ENCODE assay signal across 16 cellular contexts in genomic region chr17:44213403-44214229, GRCh38. TPM values are rescaled to one million over a fixed set of nuclear protein-coding genes. Genes with fewer than 3 reads are reported as not detected.
DNase-seq lines count a peak whose midpoint lies in the region; ATAC-seq and TF ChIP-seq lines count a peak whose summit lies in the region.
"Had no signal": no experiment of that assay in that cellular context is flagged by ENCODE, and none has a peak within 500 bp of the region (broad histone marks: within the 10 kb centered on the region; RNA-seq: fewer than 3 reads in every experiment).

No MANE protein-coding gene starts in this region.

- peaks cover 60% of the 10 kb centered on the region for H3K36me3 Mint-ChIP-seq in activated T-helper 1 cell treated with anti-CD3 and anti-CD28 coated beads, Interleukin-12 subunit alpha, Interleukin-12 subunit beta, Interleukin-2, Interleukin-4 antibody, amounts not matched to agents 30 ng/mL and 10 ng/mL and 1 ng/mL, durations not matched to agents 14 hours and 24 hours and 36 hours (ENCODE audit: low read depth)
- peaks cover 10 to 57% (median 28%) of the 10 kb centered on the region in 3 donors for H3K36me3 Mint-ChIP-seq in naive thymus-derived CD8-positive, alpha-beta T cell

- H3K9me3 ChIP-seq in BLaER1 treated with 17β-estradiol and CSF1 and Interleukin-3, amounts not matched to agents 10 nM and 100 nM (replicated peaks in 1 of 11): peaks cover 0 to 10% (median 0%) of the 10 kb centered on the region in 11 experiments; a peak in 4 of 22 replicates
- no peaks in the 10 kb centered on the region for H3K9me3 ChIP-seq in stomach
- H3K9me3 ChIP-seq: esophagus muscularis mucosa had no signal

- peaks cover 49% of the 10 kb centered on the region for H3K4me1 Mint-ChIP-seq in activated T-helper 1 cell treated with anti-CD3 and anti-CD28 coated beads, Interleukin-12 subunit alpha, Interleukin-12 subunit beta, Interleukin-2, Interleukin-4 antibody, amounts not matched to agents 30 ng/mL and 10 ng/mL and 1 ng/mL, durations not matched to agents 14 hours and 24 hours and 36 hours (ENCODE audit: low read depth)
- peaks cover 43 to 80% (median 78%) of the 10 kb centered on the region in 4 donors for H3K4me1 Mint-ChIP-seq in naive thymus-derived CD8-positive, alpha-beta T cell

- H4K20me1 ChIP-seq in BLaER1 treated with 17β-estradiol and CSF1 and Interleukin-3, amounts not matched to agents 10 nM and 100 nM: peaks cover 25 to 86% (median 75%) of the 10 kb centered on the region in 11 experiments; a peak in 18 of 22 replicates

- peak overlapping the region; percentile 62 for H3K27ac Mint-ChIP-seq in activated T-helper 1 cell treated with anti-CD3 and anti-CD28 coated beads, Interleukin-12 subunit alpha, Interleukin-12 subunit beta, Interleukin-2, Interleukin-4 antibody, amounts not matched to agents 30 ng/mL and 10 ng/mL and 1 ng/mL, durations not matched to agents 14 hours and 24 hours and 36 hours
- H3K27ac Mint-ChIP-seq in naive thymus-derived CD8-positive, alpha-beta T cell: peak overlapping the region; percentile 92 to 99 (median 98)

- no peak for TF ChIP-seq CTCF in stomach (IDR thresholded peaks at IDR 0.05)

- no peaks in the 10 kb centered on the region for H3K27me3 Mint-ChIP-seq in activated T-helper 1 cell treated with anti-CD3 and anti-CD28 coated beads, Interleukin-12 subunit alpha, Interleukin-12 subunit beta, Interleukin-2, Interleukin-4 antibody, amounts not matched to agents 30 ng/mL and 10 ng/mL and 1 ng/mL, durations not matched to agents 14 hours and 24 hours and 36 hours (ENCODE audit: insufficient read depth)
- no peaks in the 10 kb centered on the region for H3K27me3 Mint-ChIP-seq in naive thymus-derived CD8-positive, alpha-beta T cell

- H3K9ac ChIP-seq in BLaER1 treated with 17β-estradiol and CSF1 and Interleukin-3, amounts not matched to agents 10 nM and 100 nM: peak overlapping the region in 9 of 11 experiments; percentile 14 to 61 (median 48); a peak in 15 of 22 replicates
- H3K9ac ChIP-seq: GM23248 had no signal

- H3K27ac ChIP-seq in BLaER1 treated with 17β-estradiol and CSF1 and Interleukin-3, amounts not matched to agents 10 nM and 100 nM: peak overlapping the region in 4 of 11 experiments; percentile 7 to 32 (median 18); a peak in 2 of 22 replicates
- H3K27ac ChIP-seq in stomach: no peak overlapping the region
- H3K27ac ChIP-seq: esophagus muscularis mucosa, GM23248 had no signal

- peak overlapping the region in 8 of 11 experiments; percentile 18 to 95 (median 34); a peak in 12 of 22 replicates for H3K4me2 ChIP-seq in BLaER1 treated with 17β-estradiol and CSF1 and Interleukin-3, amounts not matched to agents 10 nM and 100 nM

- H3K27me3 ChIP-seq in BLaER1 treated with 17β-estradiol and CSF1 and Interleukin-3, amounts not matched to agents 10 nM and 100 nM: no peaks in the 10 kb centered on the region
- no peaks in the 10 kb centered on the region for H3K27me3 ChIP-seq in stomach

- POLR2A ChIA-PET in naive thymus-derived CD8-positive, alpha-beta T cell (lab: Charles Lee): interaction anchor here (0.6 to 20.4 kb wide), 11 partner anchors 4 to 1850 kb away, joined by 3 to 445 read pairs (median 5); partner anchors contain the start of genes ATXN7L3, SLC25A39 and UBTF

- no peak overlapping the region for H3K4me3 ChIP-seq in BLaER1 treated with 17β-estradiol and CSF1 and Interleukin-3, amounts not matched to agents 10 nM and 100 nM
- H3K4me3 ChIP-seq in stomach: no peak overlapping the region
- H3K4me3 ChIP-seq: esophagus muscularis mucosa, GM23248 had no signal

- TF ChIP-seq POLR2A in GM18951 (IDR thresholded peaks at IDR 0.05; ENCODE audit: extremely low read depth, insufficient read depth, insufficient read length) (peak; percentile 8), stomach (IDR thresholded peaks at IDR 0.05) (no peak)

- in situ Hi-C loops in GM18951 (cut with MboI; ENCODE audit: low sequenced_read_pairs, unreplicated experiment): loop anchor here (25.0 kb wide), 1 partner anchor 299 kb away; the partner anchor contains the start of gene GPATCH8

- no peak for TF ChIP-seq EP300 in stomach (IDR thresholded peaks at IDR 0.05)

- DNase-seq in activated T-helper 1 cell treated with anti-CD3 and anti-CD28 coated beads, Interleukin-12 subunit alpha, Interleukin-12 subunit beta, Interleukin-2, Interleukin-4 antibody, amounts not matched to agents 30 ng/mL and 10 ng/mL and 1 ng/mL, durations not matched to agents 14 hours and 24 hours and 36 hours (ENCODE audit: low spot score): no peak
- no peak for DNase-seq in naive thymus-derived CD8-positive, alpha-beta T cell
- no peak for DNase-seq in stomach
- DNase-seq in activated CD4-positive, CD25-positive, alpha-beta regulatory T cell treated with anti-CD3 and anti-CD28 coated beads, Interleukin-2, amount 50 U/mL, for 72 hours: no peak
- DNase-seq in NCI-H1048 (lab: John Stamatoyannopoulos, UW): no peak
- no peak for DNase-seq in LoVo (ENCODE audit: low spot score)
- DNase-seq: GM23248; mammary epithelial cell; NCI-H1092; RPMI8226; stimulated activated CD4-positive, alpha-beta T cell treated with anti-CD3 and anti-CD28 coated beads, Interleukin-4, amount 100 ng/mL, for 1 hour had no signal

- H3K9me3 Mint-ChIP-seq in activated T-helper 1 cell treated with anti-CD3 and anti-CD28 coated beads, Interleukin-12 subunit alpha, Interleukin-12 subunit beta, Interleukin-2, Interleukin-4 antibody, amounts not matched to agents 30 ng/mL and 10 ng/mL and 1 ng/mL, durations not matched to agents 14 hours and 24 hours and 36 hours: no peaks in the 10 kb centered on the region
- H3K9me3 Mint-ChIP-seq in naive thymus-derived CD8-positive, alpha-beta T cell: no peaks in the 10 kb centered on the region

- 84 to 87% (median 86%) methylated on average over 13 to 15 of the region's 15 CpGs for WGBS in stomach, 5 donors

- H3K4me3 Mint-ChIP-seq in activated T-helper 1 cell treated with anti-CD3 and anti-CD28 coated beads, Interleukin-12 subunit alpha, Interleukin-12 subunit beta, Interleukin-2, Interleukin-4 antibody, amounts not matched to agents 30 ng/mL and 10 ng/mL and 1 ng/mL, durations not matched to agents 14 hours and 24 hours and 36 hours: no peak overlapping the region
- H3K4me3 Mint-ChIP-seq in naive thymus-derived CD8-positive, alpha-beta T cell: peak overlapping the region; percentile 26 to 100 (median 86)

- H3K36me3 ChIP-seq in BLaER1 treated with 17β-estradiol and CSF1 and Interleukin-3, amounts not matched to agents 10 nM and 100 nM: peaks cover 54 to 89% (median 78%) of the 10 kb centered on the region in 11 experiments
- peaks cover 42 to 79% (median 75%) of the 10 kb centered on the region in 4 donors for H3K36me3 ChIP-seq in stomach

- intact Hi-C loops in activated T-helper 1 cell treated with anti-CD3 and anti-CD28 coated beads, Interleukin-12 subunit alpha, Interleukin-12 subunit beta, Interleukin-2, Interleukin-4 antibody, amounts not matched to agents 30 ng/mL and 10 ng/mL and 1 ng/mL, durations not matched to agents 14 hours and 24 hours and 36 hours (cut with micrococcal nuclease): no loop called here
- intact Hi-C loops in stomach (cut with DNase I; ENCODE audit: low total_unique reads): loop anchor here (5.0 kb wide), 1 partner anchor 109 kb away; the partner anchor contains the start of gene SLC25A39

- no peak for ATAC-seq in naive thymus-derived CD8-positive, alpha-beta T cell

- H3K4me1 ChIP-seq in BLaER1 treated with 17β-estradiol and CSF1 and Interleukin-3, amounts not matched to agents 10 nM and 100 nM: peaks cover 61 to 92% (median 79%) of the 10 kb centered on the region in 10 experiments
- H3K4me1 ChIP-seq in stomach: peaks cover 31 to 76% (median 50%) of the 10 kb centered on the region in 4 donors

RNA-seq across cellular contexts. Expression of gene UBTF, which starts 5.9 kb away (rescaled TPM):
- total RNA-seq in activated T-helper 1 cell treated with anti-CD3 and anti-CD28 coated beads, Interleukin-12 subunit alpha, Interleukin-12 subunit beta, Interleukin-2, Interleukin-4 antibody, amounts not matched to agents 30 ng/mL and 10 ng/mL and 1 ng/mL, durations not matched to agents 14 hours and 24 hours and 36 hours: 201 and 215 TPM in 2 replicates
- 100 to 1,000 TPM; 348 to 362 TPM for total RNA-seq in naive thymus-derived CD8-positive, alpha-beta T cell
- polyA plus RNA-seq in naive thymus-derived CD8-positive, alpha-beta T cell: 10 to 100 TPM; 41.5 to 94.2 (median 73.3) TPM
- total RNA-seq in stomach: 100 to 1,000 TPM in 2 of 5 donors, 10 to 100 TPM in 3; 35.8 to 198 (median 59.4) TPM
- polyA plus RNA-seq in stomach: 10 to 100 TPM; 25.5 to 28.8 (median 27.4) TPM

RNA-seq across cellular contexts. Expression of gene ATXN7L3, which starts 13.9 kb away (rescaled TPM):
- total RNA-seq in activated T-helper 1 cell treated with anti-CD3 and anti-CD28 coated beads, Interleukin-12 subunit alpha, Interleukin-12 subunit beta, Interleukin-2, Interleukin-4 antibody, amounts not matched to agents 30 ng/mL and 10 ng/mL and 1 ng/mL, durations not matched to agents 14 hours and 24 hours and 36 hours: 125 and 126 TPM in 2 replicates
- total RNA-seq in naive thymus-derived CD8-positive, alpha-beta T cell: 100 to 1,000 TPM; 125 TPM
- 10 to 100 TPM in 2 of 3 donors, 1 to 10 TPM in 1; 9.3 to 14.2 (median 10.6) TPM for polyA plus RNA-seq in naive thymus-derived CD8-positive, alpha-beta T cell
- 10 to 100 TPM; 11.1 to 57.4 (median 43.7) TPM for total RNA-seq in stomach
- polyA plus RNA-seq in stomach: 10 to 100 TPM; 21.0 to 29.9 (median 29.2) TPM

RNA-seq across cellular contexts. Expression of gene TMUB2, which starts 26.8 kb away (rescaled TPM):
- total RNA-seq in activated T-helper 1 cell treated with anti-CD3 and anti-CD28 coated beads, Interleukin-12 subunit alpha, Interleukin-12 subunit beta, Interleukin-2, Interleukin-4 antibody, amounts not matched to agents 30 ng/mL and 10 ng/mL and 1 ng/mL, durations not matched to agents 14 hours and 24 hours and 36 hours: 17.3 and 18.7 TPM in 2 replicates
- 10 to 100 TPM; 45.8 to 50.5 TPM for total RNA-seq in naive thymus-derived CD8-positive, alpha-beta T cell
- 10 to 100 TPM; 22.1 to 30.2 (median 25.5) TPM for polyA plus RNA-seq in naive thymus-derived CD8-positive, alpha-beta T cell
- total RNA-seq in stomach: 10 to 100 TPM; 10.7 to 62.4 (median 16.2) TPM
- 10 to 100 TPM; 16.2 to 37.8 (median 16.5) TPM for polyA plus RNA-seq in stomach

RNA-seq across cellular contexts. Expression of gene ASB16, which starts 43.1 kb away (rescaled TPM):
- 0.31 and 0.42 TPM in 2 replicates for total RNA-seq in activated T-helper 1 cell treated with anti-CD3 and anti-CD28 coated beads, Interleukin-12 subunit alpha, Interleukin-12 subunit beta, Interleukin-2, Interleukin-4 antibody, amounts not matched to agents 30 ng/mL and 10 ng/mL and 1 ng/mL, durations not matched to agents 14 hours and 24 hours and 36 hours
- total RNA-seq in naive thymus-derived CD8-positive, alpha-beta T cell: not detected
- under 1 TPM in 1 of 3 donors, not detected in 2; 0.09 TPM for polyA plus RNA-seq in naive thymus-derived CD8-positive, alpha-beta T cell
- under 1 TPM in 1 of 5 donors, not detected in 4; 0.73 TPM for total RNA-seq in stomach
- polyA plus RNA-seq in stomach: under 1 TPM in 2 of 3 donors, not detected in 1; 0.30 to 0.31 TPM
- total RNA-seq: GM23248, mammary epithelial cell, NCI-H460, subcutaneous adipose tissue had no signal
- polyA plus RNA-seq: mammary epithelial cell had no signal

RNA-seq across cellular contexts. Expression of gene SLC4A1, which starts 54.3 kb away (rescaled TPM):
- not detected in 2 replicates for total RNA-seq in activated T-helper 1 cell treated with anti-CD3 and anti-CD28 coated beads, Interleukin-12 subunit alpha, Interleukin-12 subunit beta, Interleukin-2, Interleukin-4 antibody, amounts not matched to agents 30 ng/mL and 10 ng/mL and 1 ng/mL, durations not matched to agents 14 hours and 24 hours and 36 hours
- not detected for total RNA-seq in naive thymus-derived CD8-positive, alpha-beta T cell
- not detected for polyA plus RNA-seq in naive thymus-derived CD8-positive, alpha-beta T cell
- total RNA-seq in stomach: 1 to 10 TPM in 1 of 5 donors, not detected in 4; 8.3 TPM
- not detected for polyA plus RNA-seq in stomach
- total RNA-seq: GM23248, mammary epithelial cell, NCI-H460 had no signal
- polyA plus RNA-seq: GM23248, mammary epithelial cell had no signal
